ENCODE assay signal across 31 cellular contexts in genomic region chr4:8598391-8599090, GRCh38. TPM values are rescaled to one million over a fixed set of nuclear protein-coding genes. Genes with fewer than 3 reads are reported as not detected.
"Had no signal": no experiment of that assay in that cellular context is flagged by ENCODE, and none has a peak within 500 bp of the region (broad histone marks: within the 10 kb centered on the region; RNA-seq: fewer than 3 reads in every experiment).

No MANE protein-coding gene starts in this region.

- H3K27ac ChIP-seq: PC-9, RWPE1, SK-N-MC had no signal

- H3K4me1 Mint-ChIP-seq: activated naive CD4-positive, alpha-beta T cell treated with anti-CD3 and anti-CD28 coated beads, Interleukin-2, amount 50 U/mL, for 24 hours; activated naive CD8-positive, alpha-beta T cell treated with anti-CD3 and anti-CD28 coated beads, Interleukin-2, amount 50 U/mL, for 24 hours had no signal

- DNase-seq: activated CD4-positive, alpha-beta T cell treated with anti-CD3 and anti-CD28 coated beads, Interleukin-2, amount 10 ng/mL, durations not matched to agents 7 days and 5 days; activated CD4-positive, alpha-beta T cell treated with anti-CD3 and anti-CD28 coated beads, Interleukin-2, amount 50 U/mL, for 48 hours; activated gamma-delta T cell; activated naive CD4-positive, alpha-beta T cell treated with Interleukin-2 at 50 U/mL for 16 hours; activated naive CD8-positive, alpha-beta T cell treated with anti-CD3 and anti-CD28 coated beads, Interleukin-2, amount 50 U/mL, for 24 hours; activated T-cell treated with anti-CD3 and anti-CD28 coated beads, Interleukin-2, amount 50 U/mL, for 24 hours; anterior cingulate cortex; central memory CD4-positive, alpha-beta T cell; Karpas-422; KBM-7; NCI-H1105; NCI-H1417 treated with DMSO at 0.1 percent for 48 hours; NCI-H187 treated with DMSO at 0.1 percent for 48 hours; NCI-H2081 treated with DMSO at 0.1 percent for 48 hours; NCI-H345; NCI-H526; NCI-H748 treated with DMSO at 0.1 percent for 48 hours; NK-92 treated with Interleukin-12 subunit alpha and Interleukin-12 subunit beta, amount 100 ng/mL, for 24 hours; PC-9; SIG-M5 had no signal

- H3K36me3 Mint-ChIP-seq: activated naive CD4-positive, alpha-beta T cell treated with anti-CD3 and anti-CD28 coated beads, Interleukin-2, amount 50 U/mL, for 24 hours; brain had no signal

- H3K4me3 Mint-ChIP-seq: activated CD4-positive, alpha-beta T cell treated with anti-CD3 and anti-CD28 coated beads, Interleukin-2, amount 10 ng/mL, durations not matched to agents 7 days and 5 days; activated naive CD4-positive, alpha-beta T cell treated with anti-CD3 and anti-CD28 coated beads, Interleukin-2, amount 50 U/mL, for 24 hours; activated naive CD8-positive, alpha-beta T cell treated with anti-CD3 and anti-CD28 coated beads, Interleukin-2, amount 50 U/mL, for 24 hours; activated T-cell treated with anti-CD3 and anti-CD28 coated beads, Interleukin-2, amount 50 U/mL, for 24 hours; brain; T-helper 1 cell treated with Interleukin-12 subunit alpha and Interleukin-12 subunit beta and Interleukin-4 antibody, amounts not matched to agents 30 μg/mL and 1 μg/mL, for 36 hours; T-helper 2 cell treated with Interferon-gamma antibody and Interleukin-4, amounts not matched to agents 5 μg/mL and 100 μg/mL, for 36 hours had no signal

- ATAC-seq: activated naive CD8-positive, alpha-beta T cell treated with anti-CD3 and anti-CD28 coated beads, Interleukin-2, amount 50 U/mL, for 24 hours; Right ventricle myocardium inferior had no signal

- H3K4me2 ChIP-seq: PC-9 had no signal

- H2AFZ ChIP-seq: PC-9 had no signal

- H3K9me3 Mint-ChIP-seq: activated CD4-positive, alpha-beta T cell treated with anti-CD3 and anti-CD28 coated beads, Interleukin-2, amount 10 ng/mL, durations not matched to agents 7 days and 5 days; activated naive CD4-positive, alpha-beta T cell treated with anti-CD3 and anti-CD28 coated beads, Interleukin-2, amount 50 U/mL, for 24 hours; activated naive CD8-positive, alpha-beta T cell treated with anti-CD3 and anti-CD28 coated beads, Interleukin-2, amount 50 U/mL, for 24 hours; activated T-cell treated with anti-CD3 and anti-CD28 coated beads, Interleukin-2, amount 50 U/mL, for 24 hours; activated T-helper 2 cell treated with anti-CD3 and anti-CD28 coated beads, Interferon-gamma antibody, Interleukin-2, Interleukin-4, amounts not matched to agents 10 μg/mL and 5 μg/mL and 100 μg/mL, durations not matched to agents 14 hours and 24 hours and 36 hours; T-helper 1 cell treated with Interleukin-12 subunit alpha and Interleukin-12 subunit beta and Interleukin-4 antibody, amounts not matched to agents 30 μg/mL and 1 μg/mL, for 36 hours; T-helper 2 cell treated with Interferon-gamma antibody and Interleukin-4, amounts not matched to agents 5 μg/mL and 100 μg/mL, for 36 hours had no signal

- H3K4me3 ChIP-seq: PC-9, SK-N-MC had no signal

- H3K27ac Mint-ChIP-seq: activated CD4-positive, alpha-beta T cell treated with anti-CD3 and anti-CD28 coated beads, Interleukin-2, amount 10 ng/mL, durations not matched to agents 7 days and 5 days; activated naive CD4-positive, alpha-beta T cell treated with anti-CD3 and anti-CD28 coated beads, Interleukin-2, amount 50 U/mL, for 24 hours; activated naive CD8-positive, alpha-beta T cell treated with anti-CD3 and anti-CD28 coated beads, Interleukin-2, amount 50 U/mL, for 24 hours; activated T-cell treated with anti-CD3 and anti-CD28 coated beads, Interleukin-2, amount 50 U/mL, for 24 hours; activated T-helper 2 cell treated with anti-CD3 and anti-CD28 coated beads, Interferon-gamma antibody, Interleukin-2, Interleukin-4, amounts not matched to agents 10 μg/mL and 5 μg/mL and 100 μg/mL, durations not matched to agents 14 hours and 24 hours and 36 hours; brain; T-helper 1 cell treated with Interleukin-12 subunit alpha and Interleukin-12 subunit beta and Interleukin-4 antibody, amounts not matched to agents 30 μg/mL and 1 μg/mL, for 36 hours; T-helper 2 cell treated with Interferon-gamma antibody and Interleukin-4, amounts not matched to agents 5 μg/mL and 100 μg/mL, for 36 hours had no signal

RNA-seq across cellular contexts. Expression of gene CPZ, which starts 6.0 kb away (rescaled TPM):
- total RNA-seq: activated CD4-positive, alpha-beta T cell treated with anti-CD3 and anti-CD28 coated beads, Interleukin-2, amount 10 ng/mL, durations not matched to agents 7 days and 5 days; activated T-helper 2 cell treated with anti-CD3 and anti-CD28 coated beads, Interferon-gamma antibody, Interleukin-2, Interleukin-4, amounts not matched to agents 10 μg/mL and 5 μg/mL and 100 μg/mL, durations not matched to agents 14 hours and 24 hours and 36 hours; MCF 10A; OCI-LY7 had no signal

RNA-seq across cellular contexts. Expression of gene GPR78, which starts 18.3 kb away (rescaled TPM):
- total RNA-seq: activated CD4-positive, alpha-beta T cell treated with anti-CD3 and anti-CD28 coated beads, Interleukin-2, amount 10 ng/mL, durations not matched to agents 7 days and 5 days; activated T-helper 2 cell treated with anti-CD3 and anti-CD28 coated beads, Interferon-gamma antibody, Interleukin-2, Interleukin-4, amounts not matched to agents 10 μg/mL and 5 μg/mL and 100 μg/mL, durations not matched to agents 14 hours and 24 hours and 36 hours; MCF 10A; NCI-H460; OCI-LY7; Right ventricle myocardium inferior had no signal
